ENCODE assay signal across 21 cellular contexts in the genomic region with DNA sequence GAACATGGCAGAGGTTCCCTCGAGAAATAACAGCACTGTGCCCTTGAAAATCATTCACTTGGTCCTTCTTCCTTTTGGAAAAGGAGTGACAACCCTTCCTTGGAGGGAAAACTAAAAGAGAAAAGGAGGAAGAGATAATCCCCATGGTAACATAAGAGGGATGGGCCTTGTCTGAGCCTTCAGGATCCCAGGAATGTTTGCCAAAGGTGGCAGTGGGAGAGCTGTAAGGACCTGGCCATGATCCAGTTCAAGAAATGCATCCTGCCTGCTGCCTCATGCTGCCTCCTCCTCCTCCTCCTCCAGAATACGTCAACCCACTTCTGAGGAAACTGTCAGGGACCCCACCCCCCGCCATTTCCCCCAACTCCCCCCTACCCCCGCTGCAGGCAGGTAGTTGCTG.
"Had no signal": no experiment of that assay in that cellular context is flagged by ENCODE, and none has a peak within 500 bp of the region (broad histone marks: within the 10 kb centered on the region; RNA-seq: fewer than 3 reads in every experiment).

No MANE protein-coding gene starts in this region.

- FAIRE-seq: pancreas, TTC549 had no signal

- H3K9me3 ChIP-seq: pancreas, right lobe of liver, tibial nerve, uterus had no signal

- H3K4me1 ChIP-seq: pancreas, right lobe of liver, tibial nerve, uterus had no signal

- H3K4me3 ChIP-seq: pancreas, right lobe of liver, skin epidermis, tibial nerve, uterus had no signal

- H3K36me3 ChIP-seq: pancreas, right lobe of liver, tibial nerve, uterus had no signal

- H3K27ac ChIP-seq: pancreas, right lobe of liver, skin epidermis, tibial nerve, uterus had no signal

- ATAC-seq: activated CD8-positive, alpha-beta T cell treated with anti-CD3 and anti-CD28 coated beads, Interleukin-2, amount 10 ng/mL, durations not matched to agents 7 days and 5 days; activated naive CD8-positive, alpha-beta T cell treated with anti-CD3 and anti-CD28 coated beads, Interleukin-2, amount 50 U/mL, for 24 hours; left ventricle myocardium superior; pancreas; right lobe of liver; stimulated activated effector memory CD8-positive, alpha-beta T cell treated with anti-CD3 and anti-CD28 coated beads, Interleukin-12 subunit alpha, Interleukin-12 subunit beta, amount 100 ng/mL, for 72 hours; stimulated activated naive CD8-positive, alpha-beta T cell treated with anti-CD3 and anti-CD28 coated beads, Interleukin-15, amount 100 ng/mL, for 72 hours had no signal

- H3K27me3 ChIP-seq: pancreas, right lobe of liver, tibial nerve, uterus had no signal

- DNase-seq: activated CD4-positive, alpha-beta T cell treated with anti-CD3 and anti-CD28 coated beads for 1 hour; activated CD4-positive, alpha-beta T cell treated with anti-CD3 and anti-CD28 coated beads, Interleukin-2, amount 50 U/mL, for 1 hour; activated CD8-positive, alpha-beta T cell treated with anti-CD3 and anti-CD28 coated beads, Interleukin-2, amount 10 ng/mL, durations not matched to agents 7 days and 5 days; activated gamma-delta T cell; activated naive CD4-positive, alpha-beta T cell treated with anti-CD3 and anti-CD28 coated beads, Interleukin-2, amount 50 U/mL, for 16 hours; activated naive CD8-positive, alpha-beta T cell treated with anti-CD3 and anti-CD28 coated beads, Interleukin-2, amount 50 U/mL, for 24 hours; effector CD4-positive, alpha-beta T cell; erythroblast; foreskin fibroblast; left ventricle myocardium superior; mammary epithelial cell; midbrain; pancreas; right lobe of liver; stimulated activated CD4-positive, alpha-beta T cell treated with anti-CD3 and anti-CD28 coated beads, Interleukin-2, amount 100 ng/mL, for 24 hours; stimulated activated naive CD8-positive, alpha-beta T cell treated with anti-CD3 and anti-CD28 coated beads, Interleukin-15, amount 100 ng/mL, for 72 hours; uterus had no signal
